14 cellular contexts compared by ENCODE assay signal in genomic region chr7:75572396-75572795, GRCh38.
DNase-seq lines count a peak whose midpoint lies in the region; ATAC-seq and TF ChIP-seq lines count a peak whose summit lies in the region.
"Had no signal": no experiment of that assay in that cellular context is flagged by ENCODE, and none has a peak within 500 bp of the region (broad histone marks: within the 10 kb centered on the region; RNA-seq: fewer than 3 reads in every experiment).

No MANE protein-coding gene starts in this region.

- H3K4me1 ChIP-seq in neuronal stem cell (ENCODE audit: control insufficient read depth in 2 of 2, insufficient read depth in 1 of 2, low read depth in 1 of 2, low read length in 2 of 2) (no peaks in the 10 kb centered on the region), OCI-LY7 (ENCODE audit: insufficient read depth, low read length, poor library complexity, severe bottlenecking) (no peaks in the 10 kb centered on the region), psoas muscle (no peaks in the 10 kb centered on the region), thyroid gland (peaks cover 6 to 26% of the 10 kb centered on the region in 2 donors)

- H3K9me2 ChIP-seq in OCI-LY7 (ENCODE audit: insufficient read depth, low read length), result no peaks in the 10 kb centered on the region

- no peak overlapping the region for H3K23ac ChIP-seq in neuronal stem cell (ENCODE audit: low read depth, low read length, poor library complexity)

- TF ChIP-seq CTCF in OCI-LY7 (conservative IDR thresholded peaks at IDR 0.05; ENCODE audit: low read length), result no peak
- no peak for TF ChIP-seq CTCF in psoas muscle (IDR thresholded peaks at IDR 0.05)
- TF ChIP-seq CTCF in thyroid gland (IDR thresholded peaks at IDR 0.05), result no peak

- CTCF ChIA-PET in OCI-LY7 (lab: Charles Lee; ENCODE audit: unreplicated experiment), result no interaction called here

- no peaks in the 10 kb centered on the region for H3K79me2 ChIP-seq in OCI-LY7 (ENCODE audit: insufficient read depth, low read depth, low read length)

- H3K4ac ChIP-seq in neuronal stem cell (ENCODE audit: low read length), result no peak overlapping the region

- no peak for TF ChIP-seq POLR2A in thyroid gland (IDR thresholded peaks at IDR 0.05)

- H3K18ac ChIP-seq in neuronal stem cell (ENCODE audit: low read length), result no peak overlapping the region

- no peak overlapping the region for H3K4me2 ChIP-seq in neuronal stem cell (ENCODE audit: insufficient read depth, low read length, poor library complexity, severe bottlenecking)
- H3K4me2 ChIP-seq in OCI-LY7 (ENCODE audit: low read length), result no peak overlapping the region

- BruUV-seq in OCI-LY7 (replicated peaks; lab: Mats Ljungman, UMichigan), result no TSS peak

- H4K91ac ChIP-seq in neuronal stem cell (ENCODE audit: low read depth, low read length, poor library complexity), result no peak overlapping the region

- peak overlapping the region; percentile 10 for H2BK12ac ChIP-seq in neuronal stem cell (ENCODE audit: low read length)

- H3K79me1 ChIP-seq in neuronal stem cell (ENCODE audit: low read depth, low read length), result peaks cover 2% of the 10 kb centered on the region

- H4K8ac ChIP-seq in neuronal stem cell (ENCODE audit: low read depth, low read length), result no peak overlapping the region

- peak; percentile 84 for DNase-seq in Ammon's horn (ENCODE audit: low spot score)
- DNase-seq in NCI-H2171 treated with DMSO at 0.1 percent for 48 hours (lab: John Stamatoyannopoulos, UW), result peak; percentile 81
- no peak for DNase-seq in neuronal stem cell (ENCODE audit: low spot score)
- DNase-seq in OCI-LY7 (ENCODE audit: low spot score), result no peak
- DNase-seq in psoas muscle, result no peak
- no peak for DNase-seq in dermis blood vessel endothelial cell
- no peak for DNase-seq in thyroid gland
- DNase-seq: HCEC 1CT, Karpas-422, MM.1S, NCI-H2029 treated with DMSO at 0.1 percent for 48 hours, NCI-H2227 treated with DMSO at 0.1 percent for 48 hours had no signal

- no peak overlapping the region for H2BK5ac ChIP-seq in neuronal stem cell (ENCODE audit: low read length)

- no peak overlapping the region for H3K14ac ChIP-seq in neuronal stem cell (ENCODE audit: low read length)

- peak overlapping the region; percentile 83 for H3K27ac ChIP-seq in cingulate gyrus (ENCODE audit: low read depth, low read length)
- no peak overlapping the region for H3K27ac ChIP-seq in neuronal stem cell (replicated peaks; ENCODE audit: low read length)
- no peak overlapping the region for H3K27ac ChIP-seq in OCI-LY7 (ENCODE audit: low read depth, low read length, poor library complexity, severe bottlenecking)
- no peak overlapping the region for H3K27ac ChIP-seq in psoas muscle
- H3K27ac ChIP-seq in thyroid gland, result no peak overlapping the region
- H3K27ac ChIP-seq: C4-2B had no signal

- no peak overlapping the region for H3K9ac ChIP-seq in neuronal stem cell (ENCODE audit: low read depth, low read length, poor library complexity)

- WGBS in neuronal stem cell (ENCODE audit: extremely low coverage in 2 of 2, insufficient read length in 2 of 2, insufficient replicate concordance in 1 of 2), 2 donors, result no CpG with 5 or more reads among the region's 5 CpGs
- WGBS in psoas muscle, 3 donors, result 84 to 89% (median 88%) methylated on average over 5 of the region's 5 CpGs
- 98 to 99% methylated on average over 4 to 5 of the region's 5 CpGs for whole genome bisulfite sequencing in thyroid gland, 2 donors

- no peaks in the 10 kb centered on the region for H4K20me1 ChIP-seq in OCI-LY7 (ENCODE audit: insufficient read depth, low read length)

- no peak overlapping the region for H2BK15ac ChIP-seq in neuronal stem cell (ENCODE audit: low read length)

- H3K4me3 ChIP-seq in neuronal stem cell (ENCODE audit: low read length in 2 of 2) (no peak overlapping the region), OCI-LY7 (ENCODE audit: low read depth, low read length, poor library complexity, severe bottlenecking) (no peak overlapping the region), psoas muscle (no peak overlapping the region), thyroid gland (replicated peaks in 1 of 3) (no peak overlapping the region)

- H2AFZ ChIP-seq in neuronal stem cell (ENCODE audit: low read length) (no peak overlapping the region), OCI-LY7 (ENCODE audit: low read length) (no peak overlapping the region)

- POLR2A ChIA-PET in OCI-LY7 (lab: Charles Lee), result interaction anchor here (0.7 to 1.0 kb wide), 3 partner anchors 13 to 176 kb away, joined by 3 to 6 read pairs (median 4); no protein-coding TSS in a partner anchor

- intact Hi-C loops in OCI-LY7 (cut with micrococcal nuclease; ENCODE audit: unreplicated experiment), result loop anchor here (10.0 kb wide), 2 partner anchors 192 to 232 kb away; no protein-coding TSS in a partner anchor
- intact Hi-C loops in psoas muscle (cut with DNase I), result loop anchor here in 1 of 2 donors (10.0 kb wide), 1 partner anchor 192 kb away; no protein-coding TSS in a partner anchor
- intact Hi-C loops in thyroid gland (cut with DNase I), result loop anchor here (5.0 kb wide), 1 partner anchor 65 kb away; no protein-coding TSS in a partner anchor

- H3K9me3 ChIP-seq in neuronal stem cell (replicated peaks in 1 of 2; ENCODE audit: control insufficient read depth in 2 of 2, insufficient read depth in 1 of 2, low read depth in 1 of 2, low read length in 2 of 2) (no peaks in the 10 kb centered on the region), OCI-LY7 (ENCODE audit: low read length) (no peaks in the 10 kb centered on the region), psoas muscle (no peaks in the 10 kb centered on the region), thyroid gland (no peaks in the 10 kb centered on the region)

- H3K27me3 ChIP-seq in neuronal stem cell (ENCODE audit: control insufficient read depth in 3 of 3, insufficient read depth in 3 of 3, low read depth in 1 of 3, low read length in 3 of 3) (no peaks in the 10 kb centered on the region), psoas muscle (ENCODE audit: insufficient read depth in 3 of 3, low read length in 2 of 3) (no peaks in the 10 kb centered on the region), thyroid gland (no peaks in the 10 kb centered on the region)

- H3K36me3 ChIP-seq in neuronal stem cell (replicated peaks in 1 of 2; ENCODE audit: control insufficient read depth in 2 of 2, insufficient read depth in 2 of 2, low read length in 2 of 2) (peaks cover 29 to 84% of the 10 kb centered on the region in 2 donors), OCI-LY7 (ENCODE audit: insufficient read depth, low read length) (peaks cover 6% of the 10 kb centered on the region; the same call in 1 of the 2 replicates), psoas muscle (ENCODE audit: insufficient read depth in 1 of 2, low read depth in 1 of 2) (peaks cover 0 to 24% of the 10 kb centered on the region in 2 donors), thyroid gland (peaks cover 6 to 12% of the 10 kb centered on the region in 2 donors)

- H2BK120ac ChIP-seq in neuronal stem cell (ENCODE audit: low read depth, low read length), result no peak overlapping the region

- no peak for ATAC-seq in psoas muscle

- H2AK5ac ChIP-seq in neuronal stem cell (ENCODE audit: low read depth, low read length), result no peak overlapping the region

Comparison
In these comparisons a context has a peak if more than half of its experiments do, and no peak if none do; other contexts are left out.
1. DNase-seq: peak in Ammon's horn (single experiment) and NCI-H2171 treated with DMSO at 0.1 percent for 48 hours (single experiment); none in neuronal stem cell (single experiment), OCI-LY7 (single experiment), psoas muscle (0 of 2), dermis blood vessel endothelial cell (single experiment) and thyroid gland (0 of 2).